In genomic region chr7:28990200-28990960, GRCh38 we compare ENCODE assay signal across 1 cellular context.
A peak's percentile ranks its signal among the peaks of the same experiment; 100 is the strongest.
TF ChIP-seq lines count a peak whose summit lies in the region.

No MANE protein-coding gene starts in this region.

TF ChIP-seq in SK-N-SH treated with all-trans-retinoic acid at 6 μM for 48 hours, 23 proteins besides CTCF, POLR2A, EP300 and RAD21 (continued from another document):
- TF ChIP-seq TSHZ2 (CRISPR knock-in tag; IDR thresholded peaks at IDR 0.05) = 0 out of 2 replicates have a peak, but pooled peaks have one; percentile 53
